2 cellular contexts compared by ENCODE assay signal in the genomic region with DNA sequence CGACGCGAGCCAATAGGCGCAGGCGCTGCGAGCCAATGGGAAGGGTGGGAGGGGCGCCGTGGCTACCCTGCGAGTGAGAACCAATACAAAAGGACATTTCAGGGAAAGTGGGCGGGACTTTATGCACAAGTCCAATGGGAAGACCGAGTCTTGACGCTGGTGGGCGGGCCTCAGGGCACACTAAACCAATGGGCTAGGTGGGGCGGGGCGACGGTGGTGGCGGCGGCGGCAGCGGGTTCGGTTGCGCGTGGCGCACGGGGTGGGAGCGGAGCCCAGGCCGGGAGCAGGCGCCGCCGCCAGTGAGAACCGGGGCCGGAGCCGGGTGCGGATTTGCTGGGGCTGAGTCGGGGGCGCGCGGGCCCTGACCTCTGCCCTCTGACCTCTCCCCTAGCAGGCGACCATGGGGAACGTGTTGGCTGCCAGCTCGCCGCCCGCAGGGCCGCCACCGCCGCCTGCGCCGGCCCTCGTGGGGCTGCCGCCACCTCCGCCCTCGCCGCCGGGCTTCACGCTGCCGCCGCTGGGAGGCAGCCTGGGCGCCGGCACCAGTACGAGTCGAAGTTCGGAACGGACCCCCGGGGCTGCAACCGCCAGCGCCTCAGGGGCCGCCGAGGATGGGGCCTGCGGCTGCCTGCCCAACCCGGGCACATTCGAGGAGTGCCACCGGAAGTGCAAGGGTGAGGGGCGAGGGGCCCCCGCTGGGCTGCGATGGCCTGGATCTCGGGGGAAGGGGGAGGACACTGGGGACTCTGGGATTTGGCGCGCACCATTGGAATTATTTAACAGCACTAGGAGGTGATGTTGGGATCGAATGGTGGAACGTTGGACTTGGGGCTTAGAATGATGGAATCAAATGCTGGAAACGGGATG.
TF ChIP-seq lines count a peak whose summit lies in the region.

Gene TOMM40, plus strand, starts transcription at position 239 of the 867 bp plus-strand sequence. Its CDS starts 162 bp downstream, at position 401.

TF ChIP-seq in SK-N-SH, 30 proteins besides CTCF, POLR2A, EP300 and RAD21 (continued from another document and continues in another):
- peak; percentile 26; the same call in 1 of the 2 replicates for TF ChIP-seq NRF1 (IDR thresholded peaks at IDR 0.05; ENCODE audit: low read depth, low read length)
- TF ChIP-seq ELF1 (IDR thresholded peaks at IDR 0.05): no peak
- no peak for TF ChIP-seq USF2 (IDR thresholded peaks at IDR 0.05; ENCODE audit: borderline replicate concordance, low read depth, low read length)
- no peak for TF ChIP-seq USF1 (IDR thresholded peaks at IDR 0.05; ENCODE audit: borderline replicate concordance, low read depth)
- TF ChIP-seq SMC3 (IDR thresholded peaks at IDR 0.05; ENCODE audit: low read depth, low read length): no peak
- no peak for TF ChIP-seq EZH2phosphoT487 (IDR thresholded peaks at IDR 0.05; ENCODE audit: borderline replicate concordance, low read depth)
- TF ChIP-seq MXI1 (IDR thresholded peaks at IDR 0.05; ENCODE audit: low read depth, low read length): peak; percentile 86
- TF ChIP-seq RCOR1 (IDR thresholded peaks at IDR 0.05; ENCODE audit: low read length): no peak
- TF ChIP-seq NFIC (IDR thresholded peaks at IDR 0.05; ENCODE audit: borderline replicate concordance): no peak
- TF ChIP-seq CHD2 (IDR thresholded peaks at IDR 0.05; ENCODE audit: low read length, partially characterized antibody): peak; percentile 93
- TF ChIP-seq YY1 (IDR thresholded peaks at IDR 0.05; ENCODE audit: low read depth): no peak
- TF ChIP-seq RFX5 (IDR thresholded peaks at IDR 0.05; ENCODE audit: low read length): 0 out of 2 replicates have a peak, but pooled peaks have one; percentile 25
- no peak for TF ChIP-seq FOXM1 (IDR thresholded peaks at IDR 0.05; ENCODE audit: low read depth)
- no peak for TF ChIP-seq GABPA (IDR thresholded peaks at IDR 0.05; ENCODE audit: low read depth)
- no peak for TF ChIP-seq RXRA (IDR thresholded peaks at IDR 0.05; ENCODE audit: borderline replicate concordance, low read depth)
- TF ChIP-seq FOXJ3 (CRISPR knock-in tag; IDR thresholded peaks at IDR 0.05): no peak
- TF ChIP-seq IRF3 (IDR thresholded peaks at IDR 0.05; ENCODE audit: low read depth, low read length): peak; percentile 64
- TF ChIP-seq, protein P1, sequence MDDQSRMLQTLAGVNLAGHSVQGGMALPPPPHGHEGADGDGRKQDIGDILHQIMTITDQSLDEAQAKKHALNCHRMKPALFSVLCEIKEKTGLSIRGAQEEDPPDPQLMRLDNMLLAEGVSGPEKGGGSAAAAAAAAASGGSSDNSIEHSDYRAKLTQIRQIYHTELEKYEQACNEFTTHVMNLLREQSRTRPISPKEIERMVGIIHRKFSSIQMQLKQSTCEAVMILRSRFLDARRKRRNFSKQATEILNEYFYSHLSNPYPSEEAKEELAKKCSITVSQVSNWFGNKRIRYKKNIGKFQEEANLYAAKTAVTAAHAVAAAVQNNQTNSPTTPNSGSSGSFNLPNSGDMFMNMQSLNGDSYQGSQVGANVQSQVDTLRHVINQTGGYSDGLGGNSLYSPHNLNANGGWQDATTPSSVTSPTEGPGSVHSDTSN (IDR thresholded peaks at IDR 0.05): peak; percentile 63
- TF ChIP-seq POLR2AphosphoS5 (IDR thresholded peaks at IDR 0.05; ENCODE audit: low read depth, low read length): peak; percentile 31; the same call in 1 of the 2 replicates
- no peak for TF ChIP-seq MEF2A (IDR thresholded peaks at IDR 0.05; ENCODE audit: borderline replicate concordance, low read depth)
- no peak for TF ChIP-seq FOSL2 (IDR thresholded peaks at IDR 0.05; ENCODE audit: borderline replicate concordance, low read depth)
- TF ChIP-seq SIN3A (IDR thresholded peaks at IDR 0.05; ENCODE audit: borderline replicate concordance, low read depth, low read length): no peak; the same call in 1 of the 2 replicates
- TF ChIP-seq REST (IDR thresholded peaks at IDR 0.05; ENCODE audit: low read depth, low read length): no peak

TF ChIP-seq in SK-N-SH treated with all-trans-retinoic acid at 6 μM for 48 hours, 23 proteins besides CTCF, POLR2A, EP300 and RAD21 (continued from another document):
- TF ChIP-seq TSHZ2 (CRISPR knock-in tag; IDR thresholded peaks at IDR 0.05): no peak
- TF ChIP-seq ARNTL (CRISPR knock-in tag; IDR thresholded peaks at IDR 0.05; ENCODE audit: borderline replicate concordance, low read depth): no peak
- no peak for TF ChIP-seq POU6F1 (CRISPR knock-in tag; IDR thresholded peaks at IDR 0.05; ENCODE audit: borderline replicate concordance, low read depth)
- no peak for TF ChIP-seq ZFP3 (CRISPR knock-in tag; IDR thresholded peaks at IDR 0.05)
